In genomic region chr19:42323852-42324654, GRCh38 we compare ENCODE assay signal across 8 cellular contexts. TPM values are rescaled to one million over a fixed set of nuclear protein-coding genes. Genes with fewer than 3 reads are reported as not detected.
A peak's percentile ranks its signal among the peaks of the same experiment; 100 is the strongest.
DNase-seq lines count a peak whose midpoint lies in the region; ATAC-seq and TF ChIP-seq lines count a peak whose summit lies in the region.

No MANE protein-coding gene starts in this region.

- no peak for ATAC-seq in GM18502 (IDR thresholded peaks at IDR 0.05; ENCODE audit: poor library complexity, unreplicated experiment)

- WGBS in ovary, 3 donors: 1 to 2% (median 1%) methylated on average over 29 to 92 of the region's 92 CpGs

- peak overlapping the region; percentile 93 for H3K4me3 ChIP-seq in ovary

- intact Hi-C loops in ovary (cut with DNase I): no loop called here

- TF ChIP-seq EP300 in ovary (IDR thresholded peaks at IDR 0.05): no peak

- peak; percentile 26 for DNase-seq in EL
- peak; percentile 29 for DNase-seq in NOMO-1 treated with dmso at 0.1 percent for 144 hours (lab: John Stamatoyannopoulos, UW; ENCODE audit: unreplicated experiment)
- peak; percentile 26 for DNase-seq in dermis blood vessel endothelial cell
- DNase-seq in ovary: peak in 2 of 5 donors; percentile 42 to 46
- DNase-seq in islet precursor cell: no peak
- DNase-seq in NCI-H2227 treated with DMSO at 0.1 percent for 48 hours (lab: John Stamatoyannopoulos, UW): no peak
- no peak for DNase-seq in middle frontal gyrus (ENCODE audit: extremely low spot score, low spot score)

- H3K27ac ChIP-seq in ovary: no peak overlapping the region

- H3K36me3 ChIP-seq in ovary: no peaks in the 10 kb centered on the region

- H3K9me3 ChIP-seq in ovary: no peaks in the 10 kb centered on the region

- no peak for TF ChIP-seq POLR2A in ovary (IDR thresholded peaks at IDR 0.05)

- no peaks in the 10 kb centered on the region for H3K27me3 ChIP-seq in ovary

- TF ChIP-seq CTCF in ovary (IDR thresholded peaks at IDR 0.05): no peak

- peaks cover 8% of the 10 kb centered on the region for H3K4me1 ChIP-seq in ovary (ENCODE audit: insufficient read depth)

RNA-seq across cellular contexts. Expression of gene MEGF8, which starts 1.4 kb away (rescaled TPM):
- total RNA-seq in dermis blood vessel endothelial cell: 43.1 and 60.8 TPM in 2 replicates
- total RNA-seq in ovary: 10 to 100 TPM; 11.0 to 31.6 (median 27.0) TPM
- polyA plus RNA-seq in ovary: 10 to 100 TPM; 17.8 to 21.6 TPM

RNA-seq across cellular contexts. Expression of gene TMEM145, which starts 10.9 kb away (rescaled TPM):
- total RNA-seq in dermis blood vessel endothelial cell: 0.09 TPM in 1 of 2 replicates, not detected in the other
- total RNA-seq in ovary: 1 to 10 TPM in 1 of 7 donors, under 1 TPM in 4, not detected in 2; 0.20 to 1.7 (median 0.31) TPM
- under 1 TPM in 1 of 2 donors, not detected in 1; 0.08 TPM for polyA plus RNA-seq in ovary

RNA-seq across cellular contexts. Expression of gene PAFAH1B3, which starts 21.6 kb away (rescaled TPM):
- total RNA-seq in dermis blood vessel endothelial cell (38.5 and 40.2 TPM in 2 replicates), ovary (10 to 100 TPM; 15.8 to 40.2 (median 20.6) TPM)
- polyA plus RNA-seq in ovary: 10 to 100 TPM in 1 of 2 donors, 1 to 10 TPM in 1; 4.1 to 23.4 TPM

RNA-seq across cellular contexts. Expression of gene PRR19, which starts 22.1 kb away (rescaled TPM):
- total RNA-seq in dermis blood vessel endothelial cell: 0.84 and 1.2 TPM in 2 replicates
- total RNA-seq in ovary: 1 to 10 TPM in 2 of 7 donors, under 1 TPM in 4, not detected in 1; 0.58 to 2.9 (median 0.78) TPM
- polyA plus RNA-seq in ovary: under 1 TPM in 1 of 2 donors, not detected in 1; 0.71 TPM

RNA-seq across cellular contexts. Expression of gene CIC, which starts 55.0 kb away (rescaled TPM):
- total RNA-seq in dermis blood vessel endothelial cell (20.6 and 39.7 TPM in 2 replicates), ovary (100 to 1,000 TPM in 4 of 7 donors, 10 to 100 TPM in 3; 24.6 to 139 (median 113) TPM)
- polyA plus RNA-seq in ovary: 10 to 100 TPM in 1 of 2 donors, 1 to 10 TPM in 1; 6.6 to 71.0 TPM

Comparison
In these comparisons a context has a peak if more than half of its experiments do, and no peak if none do; other contexts are left out.
1. DNase-seq: peak in EL (single experiment), NOMO-1 treated with dmso at 0.1 percent for 144 hours (single experiment) and dermis blood vessel endothelial cell (single experiment); none in islet precursor cell (single experiment), NCI-H2227 treated with DMSO at 0.1 percent for 48 hours (single experiment) and middle frontal gyrus (single experiment).